1 cellular context compared by ENCODE assay signal in the genomic region with DNA sequence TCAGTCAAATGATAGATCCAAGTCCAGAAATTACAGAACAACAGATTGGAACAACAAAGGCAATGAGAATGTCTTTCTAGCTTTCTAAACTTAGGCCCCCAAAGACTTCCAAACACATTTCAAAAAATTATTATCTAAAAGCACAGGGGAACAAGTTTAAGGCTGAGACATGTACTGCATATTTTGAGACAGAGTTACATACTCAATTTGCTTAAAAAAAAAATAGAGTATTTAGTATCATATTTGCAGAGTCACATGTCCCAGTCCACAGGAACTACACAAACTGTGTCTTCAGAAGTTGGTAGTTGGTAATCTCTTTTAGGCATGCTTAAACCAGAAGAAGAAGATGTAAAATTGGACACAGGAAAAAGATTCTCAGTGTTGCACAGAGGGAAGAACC.
TF ChIP-seq lines count a peak whose summit lies in the region.

No MANE protein-coding gene starts in this region.

TF ChIP-seq in A549, 52 proteins besides CTCF, POLR2A, EP300 and RAD21 (continued from another document):
- TF ChIP-seq, protein P1, sequence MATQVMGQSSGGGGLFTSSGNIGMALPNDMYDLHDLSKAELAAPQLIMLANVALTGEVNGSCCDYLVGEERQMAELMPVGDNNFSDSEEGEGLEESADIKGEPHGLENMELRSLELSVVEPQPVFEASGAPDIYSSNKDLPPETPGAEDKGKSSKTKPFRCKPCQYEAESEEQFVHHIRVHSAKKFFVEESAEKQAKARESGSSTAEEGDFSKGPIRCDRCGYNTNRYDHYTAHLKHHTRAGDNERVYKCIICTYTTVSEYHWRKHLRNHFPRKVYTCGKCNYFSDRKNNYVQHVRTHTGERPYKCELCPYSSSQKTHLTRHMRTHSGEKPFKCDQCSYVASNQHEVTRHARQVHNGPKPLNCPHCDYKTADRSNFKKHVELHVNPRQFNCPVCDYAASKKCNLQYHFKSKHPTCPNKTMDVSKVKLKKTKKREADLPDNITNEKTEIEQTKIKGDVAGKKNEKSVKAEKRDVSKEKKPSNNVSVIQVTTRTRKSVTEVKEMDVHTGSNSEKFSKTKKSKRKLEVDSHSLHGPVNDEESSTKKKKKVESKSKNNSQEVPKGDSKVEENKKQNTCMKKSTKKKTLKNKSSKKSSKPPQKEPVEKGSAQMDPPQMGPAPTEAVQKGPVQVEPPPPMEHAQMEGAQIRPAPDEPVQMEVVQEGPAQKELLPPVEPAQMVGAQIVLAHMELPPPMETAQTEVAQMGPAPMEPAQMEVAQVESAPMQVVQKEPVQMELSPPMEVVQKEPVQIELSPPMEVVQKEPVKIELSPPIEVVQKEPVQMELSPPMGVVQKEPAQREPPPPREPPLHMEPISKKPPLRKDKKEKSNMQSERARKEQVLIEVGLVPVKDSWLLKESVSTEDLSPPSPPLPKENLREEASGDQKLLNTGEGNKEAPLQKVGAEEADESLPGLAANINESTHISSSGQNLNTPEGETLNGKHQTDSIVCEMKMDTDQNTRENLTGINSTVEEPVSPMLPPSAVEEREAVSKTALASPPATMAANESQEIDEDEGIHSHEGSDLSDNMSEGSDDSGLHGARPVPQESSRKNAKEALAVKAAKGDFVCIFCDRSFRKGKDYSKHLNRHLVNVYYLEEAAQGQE (IDR thresholded peaks at IDR 0.05), result no peak
- TF ChIP-seq, protein P2, sequence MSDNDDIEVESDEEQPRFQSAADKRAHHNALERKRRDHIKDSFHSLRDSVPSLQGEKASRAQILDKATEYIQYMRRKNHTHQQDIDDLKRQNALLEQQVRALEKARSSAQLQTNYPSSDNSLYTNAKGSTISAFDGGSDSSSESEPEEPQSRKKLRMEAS (IDR thresholded peaks at IDR 0.05), result no peak
- TF ChIP-seq JUN (IDR thresholded peaks at IDR 0.05) (no peak), RNF2 (IDR thresholded peaks at IDR 0.05; ENCODE audit: borderline replicate concordance, low read depth) (no peak), SREBF2 (IDR thresholded peaks at IDR 0.05) (no peak), NFE2L2 (conservative IDR thresholded peaks at IDR 0.05; ENCODE audit: low read length) (no peak), HOXB13 (CRISPR knock-in tag; IDR thresholded peaks at IDR 0.05; ENCODE audit: low read depth) (no peak), NPAS2 (CRISPR knock-in tag; IDR thresholded peaks at IDR 0.05; ENCODE audit: borderline replicate concordance) (no peak)
- TF ChIP-seq, protein P3, sequence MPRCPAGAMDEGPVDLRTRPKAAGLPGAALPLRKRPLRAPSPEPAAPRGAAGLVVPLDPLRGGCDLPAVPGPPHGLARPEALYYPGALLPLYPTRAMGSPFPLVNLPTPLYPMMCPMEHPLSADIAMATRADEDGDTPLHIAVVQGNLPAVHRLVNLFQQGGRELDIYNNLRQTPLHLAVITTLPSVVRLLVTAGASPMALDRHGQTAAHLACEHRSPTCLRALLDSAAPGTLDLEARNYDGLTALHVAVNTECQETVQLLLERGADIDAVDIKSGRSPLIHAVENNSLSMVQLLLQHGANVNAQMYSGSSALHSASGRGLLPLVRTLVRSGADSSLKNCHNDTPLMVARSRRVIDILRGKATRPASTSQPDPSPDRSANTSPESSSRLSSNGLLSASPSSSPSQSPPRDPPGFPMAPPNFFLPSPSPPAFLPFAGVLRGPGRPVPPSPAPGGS (IDR thresholded peaks at IDR 0.05), result no peak
